In genomic region chr22:49521787-49522224, GRCh38 we compare ENCODE assay signal across 14 cellular contexts.
A peak's percentile ranks its signal among the peaks of the same experiment; 100 is the strongest.
DNase-seq lines count a peak whose midpoint lies in the region; ATAC-seq and TF ChIP-seq lines count a peak whose summit lies in the region.
"Had no signal": no experiment of that assay in that cellular context is flagged by ENCODE, and none has a peak within 500 bp of the region (broad histone marks: within the 10 kb centered on the region; RNA-seq: fewer than 3 reads in every experiment).

No MANE protein-coding gene starts in this region.

- no peak overlapping the region for H3K27ac Mint-ChIP-seq in stimulated activated naive B cell treated with anti-CD40 and anti-IgM and Interleukin-4, amounts not matched to agents 10 μg/mL and 1 μg/mL and 100 μg/mL, for 72 hours
- H3K27ac Mint-ChIP-seq: IgD-negative memory B cell had no signal

- no peaks in the 10 kb centered on the region for H3K36me3 ChIP-seq in osteoblast (ENCODE audit: insufficient read depth, low read length)
- no peaks in the 10 kb centered on the region for H3K36me3 ChIP-seq in spleen

- no peak for TF ChIP-seq POLR2A in spleen (IDR thresholded peaks at IDR 0.05)

- H3K79me2 ChIP-seq in osteoblast (ENCODE audit: insufficient read depth, low read length), result no peaks in the 10 kb centered on the region

- intact Hi-C loops in head of caudate nucleus (cut with DNase I) (no loop called here), spleen (cut with DNase I; ENCODE audit: low total_unique reads) (no loop called here)

- no peak for ATAC-seq in HG03439 (IDR thresholded peaks at IDR 0.05; ENCODE audit: unreplicated experiment)
- no peak for ATAC-seq in stimulated activated naive B cell treated with anti-CD40 and anti-IgM and Interleukin-4, amounts not matched to agents 10 μg/mL and 1 μg/mL and 100 μg/mL, for 72 hours (replicated peaks)
- ATAC-seq: PC-3 had no signal

- H4K20me1 ChIP-seq in osteoblast (ENCODE audit: insufficient read depth, low read length), result no peaks in the 10 kb centered on the region

- no peaks in the 10 kb centered on the region for H3K27me3 ChIP-seq in osteoblast (ENCODE audit: insufficient read depth, low read length)
- H3K27me3 ChIP-seq in spleen (replicated peaks in 1 of 7), result no peaks in the 10 kb centered on the region

- no peaks in the 10 kb centered on the region for H3K9me3 Mint-ChIP-seq in stimulated activated naive B cell treated with anti-CD40 and anti-IgM and Interleukin-4, amounts not matched to agents 10 μg/mL and 1 μg/mL and 100 μg/mL, for 72 hours
- H3K9me3 Mint-ChIP-seq: IgD-negative memory B cell had no signal

- DNase-seq in head of caudate nucleus (peak in 30 of 42 donors; percentile 16 to 75 (median 34)), osteoblast (ENCODE audit: insufficient read length, low spot score, missing footprints) (peak; percentile 53), spleen (peak; percentile 56)
- DNase-seq in activated CD4-positive, alpha-beta T cell treated with anti-CD3 and anti-CD28 coated beads for 1 hour, result no peak
- no peak for DNase-seq in stimulated activated naive B cell treated with anti-CD40 and anti-IgM and Interleukin-4, amounts not matched to agents 10 μg/mL and 1 μg/mL and 100 μg/mL, for 72 hours
- DNase-seq: ACHN, GM23248, NCI-H1436 treated with DMSO at 0.1 percent for 48 hours, NCI-H226, NCI-H526, PC-3 had no signal

- no peak overlapping the region for H3K4me3 Mint-ChIP-seq in stimulated activated naive B cell treated with anti-CD40 and anti-IgM and Interleukin-4, amounts not matched to agents 10 μg/mL and 1 μg/mL and 100 μg/mL, for 72 hours

- no peak overlapping the region for H3K4me2 ChIP-seq in osteoblast (ENCODE audit: insufficient read depth, low read length)

- no peaks in the 10 kb centered on the region for H3K27me3 Mint-ChIP-seq in stimulated activated naive B cell treated with anti-CD40 and anti-IgM and Interleukin-4, amounts not matched to agents 10 μg/mL and 1 μg/mL and 100 μg/mL, for 72 hours
- H3K27me3 Mint-ChIP-seq: IgD-negative memory B cell had no signal

- H3K4me1 ChIP-seq in osteoblast (ENCODE audit: insufficient read depth, low read length), result no peaks in the 10 kb centered on the region
- H3K4me1 ChIP-seq in spleen, result peaks cover 0 to 30% (median 17%) of the 10 kb centered on the region in 6 donors

- peaks cover 0 to 37% of the 10 kb centered on the region in 2 donors for H3K4me1 Mint-ChIP-seq in stimulated activated naive B cell treated with anti-CD40 and anti-IgM and Interleukin-4, amounts not matched to agents 10 μg/mL and 1 μg/mL and 100 μg/mL, for 72 hours

- no peak overlapping the region for H3K4me3 ChIP-seq in osteoblast (ENCODE audit: insufficient read depth, low read length)
- no peak overlapping the region for H3K4me3 ChIP-seq in spleen
- H3K4me3 ChIP-seq: GM23248 had no signal

- WGBS in spleen, 5 donors, result 73 to 90% (median 75%) methylated on average over 6 of the region's 6 CpGs

- peaks cover 0 to 17% of the 10 kb centered on the region in 2 donors for H3K36me3 Mint-ChIP-seq in stimulated activated naive B cell treated with anti-CD40 and anti-IgM and Interleukin-4, amounts not matched to agents 10 μg/mL and 1 μg/mL and 100 μg/mL, for 72 hours

- H3K9me3 ChIP-seq in osteoblast (ENCODE audit: low read depth, low read length) (no peaks in the 10 kb centered on the region), spleen (peaks cover 0 to 6% (median 0%) of the 10 kb centered on the region in 8 donors)

- H2AFZ ChIP-seq in osteoblast (ENCODE audit: low read length), result no peak overlapping the region
- H2AFZ ChIP-seq: GM23248 had no signal

- TF ChIP-seq CTCF in osteoblast (IDR thresholded peaks at IDR 0.05; ENCODE audit: extremely low read depth, low read depth, low read length) (no peak), spleen (IDR thresholded peaks at IDR 0.05 in 8 of 11, conservative IDR thresholded peaks at IDR 0.05 in 3 of 11) (no peak)

- peak overlapping the region; percentile 8 for H3K27ac ChIP-seq in angular gyrus (ENCODE audit: low read depth, low read length)
- no peak overlapping the region for H3K27ac ChIP-seq in osteoblast (ENCODE audit: low read depth, low read length)
- H3K27ac ChIP-seq in spleen, result peak overlapping the region in 1 of 8 donors; percentile 45
- H3K27ac ChIP-seq: GM23248 had no signal

Comparison
In these comparisons a context has a peak if more than half of its experiments do, and no peak if none do; other contexts are left out.
1. DNase-seq: peak in head of caudate nucleus (30 of 42), osteoblast (single experiment) and spleen (single experiment); none in activated CD4-positive, alpha-beta T cell treated with anti-CD3 and anti-CD28 coated beads for 1 hour (single experiment) and stimulated activated naive B cell treated with anti-CD40 and anti-IgM and Interleukin-4, amounts not matched to agents 10 μg/mL and 1 μg/mL and 100 μg/mL, for 72 hours (single experiment).